ENCODE assay signal across 17 cellular contexts in genomic region chr10:12590682-12591642, GRCh38.
DNase-seq lines count a peak whose midpoint lies in the region; ATAC-seq and TF ChIP-seq lines count a peak whose summit lies in the region.
"Had no signal": no experiment of that assay in that cellular context is flagged by ENCODE, and none has a peak within 500 bp of the region (broad histone marks: within the 10 kb centered on the region; RNA-seq: fewer than 3 reads in every experiment).

No MANE protein-coding gene starts in this region.

- intact Hi-C loops in CD8-positive, alpha-beta T cell (cut with DNase I, micrococcal nuclease): no loop called here

- peaks cover 18% of the 10 kb centered on the region for H3K9me3 Mint-ChIP-seq in T-helper 1 cell treated with Interleukin-12 subunit alpha and Interleukin-12 subunit beta and Interleukin-4 antibody, amounts not matched to agents 30 μg/mL and 1 μg/mL, for 36 hours
- peaks cover 2% of the 10 kb centered on the region for H3K9me3 Mint-ChIP-seq in CD8-positive, alpha-beta T cell
- H3K9me3 Mint-ChIP-seq in glutamatergic neuron (ENCODE audit: unreplicated experiment): peaks cover 8% of the 10 kb centered on the region

- no peaks in the 10 kb centered on the region for H3K36me3 ChIP-seq in CD8-positive, alpha-beta T cell (ENCODE audit: insufficient read depth, low read length)
- H3K36me3 ChIP-seq: gastrocnemius medialis had no signal

- POLR2A ChIA-PET in CD8-positive, alpha-beta T cell (lab: Charles Lee): interaction anchor here (0.9 to 1.6 kb wide), 3 partner anchors 9 to 15 kb away, joined by 3 to 4 read pairs (median 4); no protein-coding TSS in a partner anchor

- DNase-seq in T-helper 1 cell: no peak
- no peak for DNase-seq in CD8-positive, alpha-beta T cell
- DNase-seq in NCI-H345 treated with DMSO at 0.1 percent for 48 hours (lab: John Stamatoyannopoulos, UW; ENCODE audit: unreplicated experiment): peak; percentile 84
- no peak for DNase-seq in glutamatergic neuron
- DNase-seq: ACHN; activated CD4-positive, CD25-positive, alpha-beta regulatory T cell; gastrocnemius medialis; H7; left ventricle myocardium superior; NCI-H82; stimulated activated naive CD8-positive, alpha-beta T cell treated with anti-CD3 and anti-CD28 coated beads, Interleukin-15, Interleukin-2, amounts not matched to agents 100 U/mL and 50 U/mL, for 24 hours had no signal

- H3K27ac Mint-ChIP-seq in T-helper 1 cell treated with Interleukin-12 subunit alpha and Interleukin-12 subunit beta and Interleukin-4 antibody, amounts not matched to agents 30 μg/mL and 1 μg/mL, for 36 hours: peak overlapping the region; percentile 71
- peak overlapping the region; percentile 42 for H3K27ac Mint-ChIP-seq in CD8-positive, alpha-beta T cell
- H3K27ac Mint-ChIP-seq in glutamatergic neuron (ENCODE audit: unreplicated experiment): peak overlapping the region; percentile 54

- peaks cover 55% of the 10 kb centered on the region for H3K4me1 ChIP-seq in CD8-positive, alpha-beta T cell (ENCODE audit: insufficient read depth, low read length)
- H3K4me1 ChIP-seq: gastrocnemius medialis, parathyroid adenoma had no signal

- H3K4me3 ChIP-seq in CD8-positive, alpha-beta T cell (ENCODE audit: low read depth, low read length): no peak overlapping the region
- H3K4me3 ChIP-seq: gastrocnemius medialis, smooth muscle cell had no signal

- no peaks in the 10 kb centered on the region for H3K9me3 ChIP-seq in CD8-positive, alpha-beta T cell (ENCODE audit: low read length)
- H3K9me3 ChIP-seq: gastrocnemius medialis had no signal

- no peak overlapping the region for H3K27ac ChIP-seq in CD8-positive, alpha-beta T cell (ENCODE audit: low read depth, low read length)
- H3K27ac ChIP-seq: gastrocnemius medialis, parathyroid adenoma had no signal

- CTCF ChIA-PET in CD8-positive, alpha-beta T cell (lab: Charles Lee): interaction anchor here (0.7 kb wide), 1 partner anchor 72 kb away, joined by 3 read pairs; no protein-coding TSS in a partner anchor

- no peaks in the 10 kb centered on the region for H3K27me3 ChIP-seq in CD8-positive, alpha-beta T cell (ENCODE audit: insufficient read depth, low read length)
- H3K27me3 ChIP-seq: gastrocnemius medialis had no signal

- no peak for ATAC-seq in CD8-positive, alpha-beta T cell
- ATAC-seq in HG03095 (IDR thresholded peaks at IDR 0.05; ENCODE audit: unreplicated experiment): no peak
- no peak for ATAC-seq in GM21381 (IDR thresholded peaks at IDR 0.05; ENCODE audit: unreplicated experiment)
- ATAC-seq in HG02623 (IDR thresholded peaks at IDR 0.05; ENCODE audit: unreplicated experiment): no peak
- ATAC-seq: gastrocnemius medialis; left ventricle myocardium superior; stimulated activated naive CD8-positive, alpha-beta T cell treated with anti-CD3 and anti-CD28 coated beads, Interleukin-15, Interleukin-2, amounts not matched to agents 100 U/mL and 50 U/mL, for 24 hours had no signal

- peaks cover 82% of the 10 kb centered on the region for H3K4me1 Mint-ChIP-seq in T-helper 1 cell treated with Interleukin-12 subunit alpha and Interleukin-12 subunit beta and Interleukin-4 antibody, amounts not matched to agents 30 μg/mL and 1 μg/mL, for 36 hours (ENCODE audit: low read depth)
- H3K4me1 Mint-ChIP-seq in CD8-positive, alpha-beta T cell (ENCODE audit: low read depth): peaks cover 85% of the 10 kb centered on the region
- H3K4me1 Mint-ChIP-seq in glutamatergic neuron (ENCODE audit: low read depth, unreplicated experiment): peaks cover 35% of the 10 kb centered on the region

- peaks cover 18% of the 10 kb centered on the region for H3K36me3 Mint-ChIP-seq in T-helper 1 cell treated with Interleukin-12 subunit alpha and Interleukin-12 subunit beta and Interleukin-4 antibody, amounts not matched to agents 30 μg/mL and 1 μg/mL, for 36 hours (ENCODE audit: low read depth)
- H3K36me3 Mint-ChIP-seq in CD8-positive, alpha-beta T cell: peaks cover 2% of the 10 kb centered on the region
- no peaks in the 10 kb centered on the region for H3K36me3 Mint-ChIP-seq in glutamatergic neuron (ENCODE audit: unreplicated experiment)

- H3K27me3 Mint-ChIP-seq in T-helper 1 cell treated with Interleukin-12 subunit alpha and Interleukin-12 subunit beta and Interleukin-4 antibody, amounts not matched to agents 30 μg/mL and 1 μg/mL, for 36 hours (ENCODE audit: low read depth): no peaks in the 10 kb centered on the region
- H3K27me3 Mint-ChIP-seq in CD8-positive, alpha-beta T cell (ENCODE audit: low read depth): no peaks in the 10 kb centered on the region
- H3K27me3 Mint-ChIP-seq in glutamatergic neuron (ENCODE audit: unreplicated experiment): peaks cover 9% of the 10 kb centered on the region

- H3K4me3 Mint-ChIP-seq in T-helper 1 cell treated with Interleukin-12 subunit alpha and Interleukin-12 subunit beta and Interleukin-4 antibody, amounts not matched to agents 30 μg/mL and 1 μg/mL, for 36 hours: no peak overlapping the region
- no peak overlapping the region for H3K4me3 Mint-ChIP-seq in CD8-positive, alpha-beta T cell
- no peak overlapping the region for H3K4me3 Mint-ChIP-seq in glutamatergic neuron (ENCODE audit: unreplicated experiment)

- no peak for TF ChIP-seq CTCF in CD8-positive, alpha-beta T cell (IDR thresholded peaks at IDR 0.05)
- TF ChIP-seq CTCF in glutamatergic neuron (IDR thresholded peaks at IDR 0.05; ENCODE audit: partially characterized antibody, unreplicated experiment): no peak
